In genomic region chr17:80082403-80083135, GRCh38 we compare ENCODE assay signal across 8 cellular contexts. TPM values are rescaled to one million over a fixed set of nuclear protein-coding genes. Genes with fewer than 3 reads are reported as not detected.
DNase-seq lines count a peak whose midpoint lies in the region; ATAC-seq, FAIRE-seq and TF ChIP-seq lines count a peak whose summit lies in the region.

No MANE protein-coding gene starts in this region.

- peak; percentile 71 for TF ChIP-seq RAD21 in HepG2 (CRISPR knock-in tag; IDR thresholded peaks at IDR 0.05)

- no peaks in the 10 kb centered on the region for H4K20me1 ChIP-seq in HepG2 (ENCODE audit: insufficient read depth, low read length)

- no TSS peak for BruUV-seq in HepG2 (replicated peaks; lab: Mats Ljungman, UMichigan)

- no peak overlapping the region for H3K4me3 Mint-ChIP-seq in chondrocyte (ENCODE audit: unreplicated experiment)

- peaks cover 14% of the 10 kb centered on the region for H3K4me1 Mint-ChIP-seq in chondrocyte (ENCODE audit: low read depth)

- TF ChIP-seq CTCF in chondrocyte (IDR thresholded peaks at IDR 0.05) (peak; percentile 88), HepG2 (CRISPR knock-in tag; IDR thresholded peaks at IDR 0.05) (peak; percentile 89)

- TF ChIP-seq POLR2A in HepG2 (IDR thresholded peaks at IDR 0.05; ENCODE audit: insufficient read depth in 1 of 2, low read depth in 2 of 2, low read length in 2 of 2): no peak

- H3K4me1 ChIP-seq in HepG2 (ENCODE audit: insufficient read depth, low read length): peaks cover 23% of the 10 kb centered on the region

- no peaks in the 10 kb centered on the region for H3K36me3 ChIP-seq in HepG2 (replicated peaks in 1 of 2; ENCODE audit: control insufficient read depth in 1 of 2, insufficient read depth in 2 of 2, low read length in 2 of 2)

- WGBS in HepG2 (ENCODE audit: low lambda C conversion rate): 7% methylated on average over 19 of the region's 20 CpGs

- no peak overlapping the region for H2AFZ ChIP-seq in HepG2 (ENCODE audit: low read length)

- CTCF ChIA-PET in HepG2 (lab: Yijun Ruan, JAX; ENCODE audit: low intra/inter-chr PET ratio, low total read pairs): interaction anchor here (0.8 to 2.7 kb wide), 6 partner anchors 14 to 170 kb away, joined by 3 to 15 read pairs (median 8); partner anchors contain the start of gene GAA

- POLR2A ChIA-PET in HepG2 (lab: Yijun Ruan, JAX): interaction anchor here (0.8 to 1.2 kb wide), 3 partner anchors 19 to 89 kb away, joined by 3 read pairs; partner anchors contain the start of gene GAA

- H3K27ac Mint-ChIP-seq in chondrocyte (ENCODE audit: unreplicated experiment): no peak overlapping the region

- intact Hi-C loops in HepG2 (cut with micrococcal nuclease; ENCODE audit: unreplicated experiment): loop anchor here (1.0 to 2.0 kb wide), 2 partner anchors 42 to 76 kb away; no protein-coding TSS in a partner anchor

- H3K9me3 Mint-ChIP-seq in chondrocyte (ENCODE audit: low read depth): no peaks in the 10 kb centered on the region

- H3K27ac ChIP-seq in HepG2 (ENCODE audit: extremely low read length, insufficient read depth, low read length): no peak overlapping the region

- peak overlapping the region; percentile 59 for H3K4me2 ChIP-seq in HepG2 (ENCODE audit: low read depth, low read length)

- H3K36me3 Mint-ChIP-seq in chondrocyte (ENCODE audit: low read depth): peaks cover 2% of the 10 kb centered on the region

- peaks cover 3% of the 10 kb centered on the region for H3K27me3 Mint-ChIP-seq in chondrocyte (ENCODE audit: low read depth)

- no peak overlapping the region for H3K9ac ChIP-seq in HepG2 (ENCODE audit: insufficient read depth, low read depth, low read length)

- TF ChIP-seq EP300 in HepG2 (IDR thresholded peaks at IDR 0.05; ENCODE audit: low read depth in 2 of 2, low read length in 2 of 2) (no peak), HepG2 (CRISPR knock-in tag; IDR thresholded peaks at IDR 0.05; ENCODE audit: borderline replicate concordance) (no peak)

- peak; percentile 72 for ATAC-seq in HepG2
- ATAC-seq in GM18907 (IDR thresholded peaks at IDR 0.05; ENCODE audit: unreplicated experiment): no peak

- no peaks in the 10 kb centered on the region for H3K79me2 ChIP-seq in HepG2 (ENCODE audit: insufficient read depth, low read length)

- peak; percentile 84 for DNase-seq in AG08396 (ENCODE audit: low spot score)
- peak; percentile 85 for DNase-seq in H4 (ENCODE audit: low spot score)
- DNase-seq in NCI-H446 treated with DMSO at 0.1 percent for 48 hours (lab: John Stamatoyannopoulos, UW): peak; percentile 69
- peak; percentile 50 for DNase-seq in activated CD4-positive, CD25-positive, alpha-beta regulatory T cell treated with anti-CD3 and anti-CD28 coated beads, Interleukin-2, amount 50 U/mL, for 72 hours
- DNase-seq in chondrocyte (ENCODE audit: low spot score): no peak
- DNase-seq in HepG2 (ENCODE audit: low spot score): peak; percentile 78
- DNase-seq in stimulated activated CD4-positive, alpha-beta T cell treated with anti-CD3 and anti-CD28 coated beads, TNF-alpha, amount 100 ng/mL, for 48 hours (ENCODE audit: low read depth in 3 of 3): peak; percentile 29 to 64 (median 40)

- H3K4me3 ChIP-seq in HepG2 (replicated peaks in 1 of 3; ENCODE audit: insufficient read depth in 1 of 3, low read depth in 2 of 3, low read length in 3 of 3): peak overlapping the region in 1 of 3 experiments; percentile 32; a peak in 2 of 6 replicates

- H3K9me3 ChIP-seq in HepG2 (ENCODE audit: low read length): no peaks in the 10 kb centered on the region

- peak; percentile 95 for FAIRE-seq in HepG2 (lab: Jason Lieb, UNC)

- in situ Hi-C loops in HepG2 (cut with HindIII; ENCODE audit: extremely low pct_ligation_motif_present, low pct_unique_long_range_greater_than_20kb): loop anchor here (5.0 kb wide), 1 partner anchor 75 kb away; no protein-coding TSS in a partner anchor

- H3K27me3 ChIP-seq in HepG2 (ENCODE audit: control insufficient read depth in 1 of 2, insufficient read depth in 2 of 2, low read length in 2 of 2): peaks cover 8 to 47% of the 10 kb centered on the region in 2 experiments

RNA-seq across cellular contexts. Expression of gene GAA, which starts 18.8 kb away (rescaled TPM):
- 40.9 and 45.7 TPM in 2 replicates for total RNA-seq in H4 (2014; rRNA removed; shearing (Covaris generic))
- total RNA-seq in chondrocyte (42.3 to 59.8 TPM (median 45.7 TPM) in 3 replicates), HepG2 (2016; rRNA removed; fragmentation: Illumina TruSeq; extraction: Trizol) (13.4 and 36.4 TPM in 2 replicates)
- 13.8 and 16.4 TPM in 2 replicates for total RNA-seq in HepG2 (2016; cell fraction: cytosol; rRNA removed; fragmentation: Illumina TruSeq; extraction: Trizol; ENCODE audit: low read depth)
- 12.1 and 36.9 TPM in 2 replicates for total RNA-seq in HepG2 (2016; cell fraction: insoluble cytoplasmic fraction; rRNA removed; fragmentation: Illumina TruSeq; extraction: Trizol)
- 20.3 and 20.7 TPM in 2 replicates for total RNA-seq in HepG2 (2016; cell fraction: membrane; rRNA removed; fragmentation: Illumina TruSeq; extraction: Trizol)
- 47.6 and 57.6 TPM in 2 replicates for total RNA-seq in HepG2 (2016; cell fraction: nucleus; rRNA removed; fragmentation: Illumina TruSeq; extraction: Trizol)
- 21.6 and 23.6 TPM in 2 replicates for polyA plus RNA-seq in HepG2 (2011; rRNA removed)
- 16.3 and 29.8 TPM in 2 replicates for polyA plus RNA-seq in HepG2 (2011; cell fraction: cytosol; rRNA removed)
- 231 and 320 TPM in 2 replicates for polyA plus RNA-seq in HepG2 (2011; cell fraction: nucleus; rRNA removed)
- 50.7 and 73.8 TPM in 2 replicates for polyA plus RNA-seq in HepG2 (2012)
- 11.3 and 13.9 TPM in 2 replicates for polyA plus RNA-seq in HepG2 (2016; cell fraction: cytosol; fragmentation: Illumina TruSeq; extraction: Trizol; ENCODE audit: low read depth)
- polyA plus RNA-seq in HepG2 (2016; cell fraction: insoluble cytoplasmic fraction; fragmentation: Illumina TruSeq; extraction: Trizol; ENCODE audit: low read depth): 16.7 and 22.9 TPM in 2 replicates
- polyA plus RNA-seq in HepG2 (2016; cell fraction: membrane; fragmentation: Illumina TruSeq; extraction: Trizol; ENCODE audit: low read depth): 13.9 and 14.3 TPM in 2 replicates
- polyA plus RNA-seq in HepG2 (2016; cell fraction: nucleus; fragmentation: Illumina TruSeq; extraction: Trizol; ENCODE audit: insufficient read depth, low read depth): 136 and 145 TPM in 2 replicates
- 7.2 and 27.1 TPM in 2 replicates for polyA minus RNA-seq in HepG2 (2011; rRNA and poly(A)+ RNA removed; ENCODE audit: low replicate concordance)
- polyA minus RNA-seq in HepG2 (2011; cell fraction: cytosol; rRNA and poly(A)+ RNA removed): 22.9 and 24.2 TPM in 2 replicates
- polyA minus RNA-seq in HepG2 (2011; cell fraction: nucleus; rRNA and poly(A)+ RNA removed): 20.3 and 21.2 TPM in 2 replicates

RNA-seq across cellular contexts. Expression of gene CCDC40, which starts 46.1 kb away (rescaled TPM):
- total RNA-seq in H4 (2014; rRNA removed; shearing (Covaris generic)): 2.8 and 3.8 TPM in 2 replicates
- 5.8 to 11.8 TPM (median 6.5 TPM) in 3 replicates for total RNA-seq in chondrocyte
- total RNA-seq in HepG2 (2016; rRNA removed; fragmentation: Illumina TruSeq; extraction: Trizol): 3.8 and 5.5 TPM in 2 replicates
- 46.8 and 47.3 TPM in 2 replicates for total RNA-seq in HepG2 (2016; cell fraction: cytosol; rRNA removed; fragmentation: Illumina TruSeq; extraction: Trizol; ENCODE audit: low read depth)
- 2.3 and 7.7 TPM in 2 replicates for total RNA-seq in HepG2 (2016; cell fraction: insoluble cytoplasmic fraction; rRNA removed; fragmentation: Illumina TruSeq; extraction: Trizol)
- total RNA-seq in HepG2 (2016; cell fraction: membrane; rRNA removed; fragmentation: Illumina TruSeq; extraction: Trizol): 11.8 and 13.0 TPM in 2 replicates
- total RNA-seq in HepG2 (2016; cell fraction: nucleus; rRNA removed; fragmentation: Illumina TruSeq; extraction: Trizol): 6.5 and 8.4 TPM in 2 replicates
- polyA plus RNA-seq in HepG2 (2011; rRNA removed): 4.1 and 4.8 TPM in 2 replicates
- 1.4 TPM in 2 replicates for polyA plus RNA-seq in HepG2 (2011; cell fraction: cytosol; rRNA removed)
- 17.6 and 21.2 TPM in 2 replicates for polyA plus RNA-seq in HepG2 (2011; cell fraction: nucleus; rRNA removed)
- polyA plus RNA-seq in HepG2 (2012): 2.2 and 4.3 TPM in 2 replicates
- 0.32 and 0.43 TPM in 2 replicates for polyA plus RNA-seq in HepG2 (2016; cell fraction: cytosol; fragmentation: Illumina TruSeq; extraction: Trizol; ENCODE audit: low read depth)
- polyA plus RNA-seq in HepG2 (2016; cell fraction: insoluble cytoplasmic fraction; fragmentation: Illumina TruSeq; extraction: Trizol; ENCODE audit: low read depth): 2.2 and 2.4 TPM in 2 replicates
- polyA plus RNA-seq in HepG2 (2016; cell fraction: membrane; fragmentation: Illumina TruSeq; extraction: Trizol; ENCODE audit: low read depth): 0.74 and 0.84 TPM in 2 replicates
- polyA plus RNA-seq in HepG2 (2016; cell fraction: nucleus; fragmentation: Illumina TruSeq; extraction: Trizol; ENCODE audit: insufficient read depth, low read depth): 19.3 and 21.2 TPM in 2 replicates
- 3.0 and 3.8 TPM in 2 replicates for polyA minus RNA-seq in HepG2 (2011; rRNA and poly(A)+ RNA removed; ENCODE audit: low replicate concordance)
- 1.8 and 4.1 TPM in 2 replicates for polyA minus RNA-seq in HepG2 (2011; cell fraction: cytosol; rRNA and poly(A)+ RNA removed)
- 7.0 and 8.0 TPM in 2 replicates for polyA minus RNA-seq in HepG2 (2011; cell fraction: nucleus; rRNA and poly(A)+ RNA removed)

RNA-seq across cellular contexts. Expression of gene TBC1D16, which starts 46.9 kb away (rescaled TPM):
- 26.3 and 26.6 TPM in 2 replicates for total RNA-seq in H4 (2014; rRNA removed; shearing (Covaris generic))
- 51.4 to 72.7 TPM (median 55.4 TPM) in 3 replicates for total RNA-seq in chondrocyte
- 24.7 and 24.9 TPM in 2 replicates for total RNA-seq in HepG2 (2016; rRNA removed; fragmentation: Illumina TruSeq; extraction: Trizol)
- 4.0 and 5.5 TPM in 2 replicates for total RNA-seq in HepG2 (2016; cell fraction: cytosol; rRNA removed; fragmentation: Illumina TruSeq; extraction: Trizol; ENCODE audit: low read depth)
- total RNA-seq in HepG2 (2016; cell fraction: insoluble cytoplasmic fraction; rRNA removed; fragmentation: Illumina TruSeq; extraction: Trizol): 22.2 and 25.3 TPM in 2 replicates
- total RNA-seq in HepG2 (2016; cell fraction: membrane; rRNA removed; fragmentation: Illumina TruSeq; extraction: Trizol): 15.6 and 15.7 TPM in 2 replicates
- total RNA-seq in HepG2 (2016; cell fraction: nucleus; rRNA removed; fragmentation: Illumina TruSeq; extraction: Trizol): 18.9 and 20.0 TPM in 2 replicates
- 14.9 and 18.6 TPM in 2 replicates for polyA plus RNA-seq in HepG2 (2011; rRNA removed)
- 10.0 and 12.5 TPM in 2 replicates for polyA plus RNA-seq in HepG2 (2011; cell fraction: cytosol; rRNA removed)
- polyA plus RNA-seq in HepG2 (2011; cell fraction: nucleus; rRNA removed): 35.5 and 43.5 TPM in 2 replicates
- polyA plus RNA-seq in HepG2 (2012): 20.5 and 25.8 TPM in 2 replicates
- polyA plus RNA-seq in HepG2 (2016; cell fraction: cytosol; fragmentation: Illumina TruSeq; extraction: Trizol; ENCODE audit: low read depth): 3.1 and 3.8 TPM in 2 replicates
- 10.7 and 16.1 TPM in 2 replicates for polyA plus RNA-seq in HepG2 (2016; cell fraction: insoluble cytoplasmic fraction; fragmentation: Illumina TruSeq; extraction: Trizol; ENCODE audit: low read depth)
- polyA plus RNA-seq in HepG2 (2016; cell fraction: membrane; fragmentation: Illumina TruSeq; extraction: Trizol; ENCODE audit: low read depth): 8.3 and 8.6 TPM in 2 replicates
- polyA plus RNA-seq in HepG2 (2016; cell fraction: nucleus; fragmentation: Illumina TruSeq; extraction: Trizol; ENCODE audit: insufficient read depth, low read depth): 19.8 and 20.3 TPM in 2 replicates
- polyA minus RNA-seq in HepG2 (2011; rRNA and poly(A)+ RNA removed; ENCODE audit: low replicate concordance): 7.0 and 54.0 TPM in 2 replicates
- polyA minus RNA-seq in HepG2 (2011; cell fraction: cytosol; rRNA and poly(A)+ RNA removed): 16.7 and 20.3 TPM in 2 replicates
- polyA minus RNA-seq in HepG2 (2011; cell fraction: nucleus; rRNA and poly(A)+ RNA removed): 27.6 and 28.5 TPM in 2 replicates
